8 cellular contexts compared by ENCODE assay signal in the genomic region with DNA sequence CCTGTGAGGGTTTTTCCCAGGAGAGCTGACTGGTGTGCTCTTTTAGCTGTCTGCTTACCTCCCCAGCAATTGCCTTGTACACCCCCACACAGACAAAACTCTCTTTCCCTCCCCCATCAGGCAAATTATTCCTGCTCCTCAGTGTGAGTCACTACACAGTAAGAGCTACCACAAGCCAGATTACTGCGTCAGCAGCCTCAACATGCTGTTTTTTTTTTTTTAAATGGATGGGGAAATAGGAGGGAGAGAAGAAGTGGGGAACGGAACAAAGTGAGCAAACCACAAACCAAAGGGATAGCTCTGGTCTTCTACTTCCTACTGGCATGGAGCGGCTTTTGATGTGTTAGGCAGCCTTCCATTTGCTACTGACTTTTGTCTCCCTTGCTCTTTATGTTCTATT.
DNase-seq lines count a peak whose midpoint lies in the region; ATAC-seq and TF ChIP-seq lines count a peak whose summit lies in the region.

No MANE protein-coding gene starts in this region.

- no peaks in the 10 kb centered on the region for H3K9me3 Mint-ChIP-seq in endodermal cell
- H3K9me3 Mint-ChIP-seq in chondrocyte (ENCODE audit: low read depth), result no peaks in the 10 kb centered on the region

- peaks cover 4% of the 10 kb centered on the region for H3K4me1 Mint-ChIP-seq in endodermal cell
- peaks cover 11% of the 10 kb centered on the region for H3K4me1 Mint-ChIP-seq in chondrocyte (ENCODE audit: low read depth)

- DNase-seq in CD1c-positive myeloid dendritic cell (ENCODE audit: extremely low spot score), result peak; percentile 62
- DNase-seq in NB4 (ENCODE audit: low read depth), result peak; percentile 91
- DNase-seq in dermis blood vessel endothelial cell, result peak; percentile 45
- DNase-seq in endodermal cell, result no peak
- no peak for DNase-seq in chondrocyte (ENCODE audit: low spot score)

- H3K27me3 Mint-ChIP-seq in endodermal cell (ENCODE audit: insufficient read depth) (no peaks in the 10 kb centered on the region), chondrocyte (ENCODE audit: low read depth) (no peaks in the 10 kb centered on the region)

- peak overlapping the region; percentile 78 for H3K27ac ChIP-seq in neutrophil
- H3K27ac ChIP-seq in endodermal cell (ENCODE audit: low read depth, low read length), result no peak overlapping the region

- H3K27ac Mint-ChIP-seq in endodermal cell (no peak overlapping the region), chondrocyte (ENCODE audit: unreplicated experiment) (no peak overlapping the region)

- no peaks in the 10 kb centered on the region for H3K27me3 ChIP-seq in neutrophil
- H3K27me3 ChIP-seq in endodermal cell (ENCODE audit: control insufficient read depth, insufficient read depth, low read length, poor library complexity, severe bottlenecking), result no peaks in the 10 kb centered on the region

- no peak for ATAC-seq in GM18498 (IDR thresholded peaks at IDR 0.05; ENCODE audit: unreplicated experiment)
- no peak for ATAC-seq in GM18870 (IDR thresholded peaks at IDR 0.05; ENCODE audit: unreplicated experiment)

- H3K36me3 Mint-ChIP-seq in endodermal cell (ENCODE audit: low read depth) (no peaks in the 10 kb centered on the region), chondrocyte (ENCODE audit: low read depth) (no peaks in the 10 kb centered on the region)

- TF ChIP-seq CTCF in NB4 (IDR thresholded peaks at IDR 0.05; ENCODE audit: low read depth, low read length) (no peak), neutrophil (IDR thresholded peaks at IDR 0.05) (no peak), endodermal cell (conservative IDR thresholded peaks at IDR 0.05) (no peak), chondrocyte (IDR thresholded peaks at IDR 0.05) (no peak)

- H3K4me3 Mint-ChIP-seq in endodermal cell, result no peak overlapping the region
- no peak overlapping the region for H3K4me3 Mint-ChIP-seq in chondrocyte (ENCODE audit: unreplicated experiment)

- H3K9me3 ChIP-seq in neutrophil (no peaks in the 10 kb centered on the region), endodermal cell (ENCODE audit: control insufficient read depth, low read length) (no peaks in the 10 kb centered on the region)

- H3K36me3 ChIP-seq in neutrophil (no peaks in the 10 kb centered on the region), endodermal cell (ENCODE audit: control insufficient read depth, insufficient read depth, low read length) (no peaks in the 10 kb centered on the region)

- no peak for TF ChIP-seq POLR2A in NB4 (IDR thresholded peaks at IDR 0.05; ENCODE audit: extremely low read depth, insufficient read length)

- H3K4me1 ChIP-seq in neutrophil (ENCODE audit: control insufficient read depth in 1 of 2, insufficient read depth in 1 of 2, low read depth in 1 of 2, low read length in 1 of 2), result peaks cover 19 to 30% of the 10 kb centered on the region in 2 experiments
- no peaks in the 10 kb centered on the region for H3K4me1 ChIP-seq in endodermal cell (ENCODE audit: control insufficient read depth, insufficient read depth, low read length)

- WGBS in endodermal cell (ENCODE audit: insufficient coverage in 1 of 2, insufficient read length in 1 of 2), 2 experiments, result 100% methylated on average over 2 of the region's 3 CpGs; no CpG with 5 or more reads in 1 of the 2 experiments

- H3K4me3 ChIP-seq in NB4 (ENCODE audit: low read depth, low read length) (peak overlapping the region; percentile 40), neutrophil (ENCODE audit: low read depth in 1 of 2, low read length in 1 of 2) (peak overlapping the region in 1 of 2 experiments; percentile 28), endodermal cell (ENCODE audit: low read length) (no peak overlapping the region)

- no peak overlapping the region for H3K9ac ChIP-seq in endodermal cell (ENCODE audit: extremely low read depth, low read length, poor library complexity, severe bottlenecking)

Comparison
In these comparisons a context has a peak if more than half of its experiments do, and no peak if none do; other contexts are left out.
1. DNase-seq: peak in CD1c-positive myeloid dendritic cell (single experiment), NB4 (single experiment) and dermis blood vessel endothelial cell (single experiment); none in endodermal cell (single experiment) and chondrocyte (single experiment).